Comparison of ENCODE assay signal across 8 cellular contexts in the genomic region with DNA sequence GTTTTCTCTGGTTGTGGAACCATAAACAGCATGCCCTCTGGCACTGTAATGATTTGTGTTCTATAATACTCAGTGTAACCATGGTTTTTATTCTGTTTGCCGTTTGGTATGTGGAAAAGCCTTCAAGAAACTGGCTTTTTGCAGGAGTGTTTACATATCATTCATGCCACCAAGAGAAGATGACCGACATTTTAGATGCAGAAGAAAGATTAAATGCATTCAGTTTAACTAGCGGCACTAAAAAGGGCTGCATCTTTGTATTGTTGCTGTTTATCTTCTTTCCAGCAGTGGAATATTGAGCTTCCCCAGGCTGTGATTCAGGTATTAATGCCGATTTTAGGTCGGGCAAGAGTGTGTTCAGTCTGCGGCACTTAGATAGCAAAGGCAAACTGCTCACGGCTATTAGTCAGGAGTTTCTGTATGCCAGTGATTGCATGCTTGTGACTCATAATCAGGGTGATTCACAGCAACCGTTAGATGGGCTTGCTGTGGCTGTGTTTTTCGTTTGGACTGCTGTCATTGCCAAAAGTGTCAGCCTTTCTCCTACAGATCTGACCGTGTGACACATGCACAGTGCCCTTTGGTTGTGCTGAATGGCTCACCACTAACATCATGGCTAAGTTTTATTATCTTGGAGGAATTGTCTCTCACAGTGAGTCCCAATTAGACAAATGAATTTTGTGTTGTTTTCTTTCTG.
A peak's percentile ranks its signal among the peaks of the same experiment; 100 is the strongest.
DNase-seq lines count a peak whose midpoint lies in the region; ATAC-seq lines count a peak whose summit lies in the region.

No MANE protein-coding gene starts in this region.

- ATAC-seq in Right ventricle myocardium inferior = peak; percentile 91
- ATAC-seq in GM19035 (IDR thresholded peaks at IDR 0.05; ENCODE audit: unreplicated experiment) = no peak

- peak overlapping the region; percentile 17 for H3K27ac Mint-ChIP-seq in activated T-helper 1 cell treated with anti-CD3 and anti-CD28 coated beads, Interleukin-12 subunit alpha, Interleukin-12 subunit beta, Interleukin-2, Interleukin-4 antibody, amounts not matched to agents 30 ng/mL and 10 ng/mL and 1 ng/mL, durations not matched to agents 14 hours and 24 hours and 36 hours

- H3K27me3 Mint-ChIP-seq in activated T-helper 1 cell treated with anti-CD3 and anti-CD28 coated beads, Interleukin-12 subunit alpha, Interleukin-12 subunit beta, Interleukin-2, Interleukin-4 antibody, amounts not matched to agents 30 ng/mL and 10 ng/mL and 1 ng/mL, durations not matched to agents 14 hours and 24 hours and 36 hours (ENCODE audit: insufficient read depth) = peaks cover 2% of the 10 kb centered on the region

- peaks cover 23% of the 10 kb centered on the region for H3K4me1 Mint-ChIP-seq in activated T-helper 1 cell treated with anti-CD3 and anti-CD28 coated beads, Interleukin-12 subunit alpha, Interleukin-12 subunit beta, Interleukin-2, Interleukin-4 antibody, amounts not matched to agents 30 ng/mL and 10 ng/mL and 1 ng/mL, durations not matched to agents 14 hours and 24 hours and 36 hours (ENCODE audit: low read depth)

- no peak for DNase-seq in Right ventricle myocardium inferior (ENCODE audit: missing footprints)
- DNase-seq in cardiac septum (ENCODE audit: low spot score) = no peak
- no peak for DNase-seq in activated T-helper 1 cell treated with anti-CD3 and anti-CD28 coated beads, Interleukin-12 subunit alpha, Interleukin-12 subunit beta, Interleukin-2, Interleukin-4 antibody, amounts not matched to agents 30 ng/mL and 10 ng/mL and 1 ng/mL, durations not matched to agents 14 hours and 24 hours and 36 hours (ENCODE audit: low spot score)
- DNase-seq in glomerular endothelial cell (ENCODE audit: extremely low read depth, low read depth, low spot score) = peak; percentile 75
- DNase-seq in skeletal muscle cell (ENCODE audit: low read depth) = peak; percentile 89
- no peak for DNase-seq in DMS79 treated with DMSO at 0.1 percent for 48 hours (lab: John Stamatoyannopoulos, UW)
- DNase-seq in D341Med (ENCODE audit: low spot score) = no peak

- H3K36me3 Mint-ChIP-seq in activated T-helper 1 cell treated with anti-CD3 and anti-CD28 coated beads, Interleukin-12 subunit alpha, Interleukin-12 subunit beta, Interleukin-2, Interleukin-4 antibody, amounts not matched to agents 30 ng/mL and 10 ng/mL and 1 ng/mL, durations not matched to agents 14 hours and 24 hours and 36 hours (ENCODE audit: low read depth) = peaks cover 2% of the 10 kb centered on the region

- peaks cover 13% of the 10 kb centered on the region for H3K9me3 Mint-ChIP-seq in activated T-helper 1 cell treated with anti-CD3 and anti-CD28 coated beads, Interleukin-12 subunit alpha, Interleukin-12 subunit beta, Interleukin-2, Interleukin-4 antibody, amounts not matched to agents 30 ng/mL and 10 ng/mL and 1 ng/mL, durations not matched to agents 14 hours and 24 hours and 36 hours

- intact Hi-C loops in Right ventricle myocardium inferior (cut with DNase I) (no loop called here), cardiac septum (cut with DNase I) (no loop called here)
- intact Hi-C loops in activated T-helper 1 cell treated with anti-CD3 and anti-CD28 coated beads, Interleukin-12 subunit alpha, Interleukin-12 subunit beta, Interleukin-2, Interleukin-4 antibody, amounts not matched to agents 30 ng/mL and 10 ng/mL and 1 ng/mL, durations not matched to agents 14 hours and 24 hours and 36 hours (cut with micrococcal nuclease) = loop anchor here (2.0 to 5.0 kb wide), 2 partner anchors 52 to 78 kb away; no protein-coding TSS in a partner anchor

- no peak overlapping the region for H3K4me3 Mint-ChIP-seq in activated T-helper 1 cell treated with anti-CD3 and anti-CD28 coated beads, Interleukin-12 subunit alpha, Interleukin-12 subunit beta, Interleukin-2, Interleukin-4 antibody, amounts not matched to agents 30 ng/mL and 10 ng/mL and 1 ng/mL, durations not matched to agents 14 hours and 24 hours and 36 hours

- H3K4me3 ChIP-seq in skeletal muscle cell (ENCODE audit: low read depth, low read length) = no peak overlapping the region

Comparison
In these comparisons a context has a peak if more than half of its experiments do, and no peak if none do; other contexts are left out.
1. DNase-seq: peak in glomerular endothelial cell (single experiment) and skeletal muscle cell (single experiment); none in Right ventricle myocardium inferior (single experiment), cardiac septum (single experiment), activated T-helper 1 cell treated with anti-CD3 and anti-CD28 coated beads, Interleukin-12 subunit alpha, Interleukin-12 subunit beta, Interleukin-2, Interleukin-4 antibody, amounts not matched to agents 30 ng/mL and 10 ng/mL and 1 ng/mL, durations not matched to agents 14 hours and 24 hours and 36 hours (single experiment), DMS79 treated with DMSO at 0.1 percent for 48 hours (single experiment) and D341Med (single experiment).